ENCODE assay signal across 19 cellular contexts in the genomic region with DNA sequence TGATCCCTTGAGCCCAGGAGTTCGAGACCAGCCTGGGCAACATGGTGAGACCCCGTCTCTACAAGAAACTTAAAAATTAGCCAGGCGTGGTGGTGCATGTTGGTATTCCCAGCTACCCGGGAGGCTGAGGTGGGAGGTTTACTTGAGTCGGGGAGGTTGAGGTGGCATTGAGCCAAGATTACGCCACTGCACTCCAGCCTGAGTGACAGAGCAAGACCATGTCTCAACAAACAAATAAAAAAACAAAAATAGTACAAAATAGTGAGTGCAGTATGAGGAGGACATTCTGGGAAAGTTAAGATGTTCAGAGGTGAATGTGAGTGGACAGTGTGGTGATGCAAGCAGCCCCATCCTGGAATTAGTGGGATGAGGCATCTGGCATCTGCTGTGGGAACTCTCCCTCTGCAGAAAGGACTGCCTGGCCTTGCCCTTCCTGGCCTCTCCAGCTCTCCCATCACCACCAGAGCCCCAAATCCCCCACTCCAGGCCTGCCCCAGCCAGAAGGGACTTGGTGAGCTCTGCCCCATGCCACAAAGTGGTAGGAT.
"Had no signal": no experiment of that assay in that cellular context is flagged by ENCODE, and none has a peak within 500 bp of the region (broad histone marks: within the 10 kb centered on the region; RNA-seq: fewer than 3 reads in every experiment).

No MANE protein-coding gene starts in this region.

- ATAC-seq: activated CD4-positive, alpha-beta T cell treated with anti-CD3 and anti-CD28 coated beads for 36 hours; body of pancreas; gastrocnemius medialis; left lobe of liver; WTC11 had no signal

- H3K4me1 Mint-ChIP-seq: activated naive CD8-positive, alpha-beta T cell treated with anti-CD3 and anti-CD28 coated beads for 36 hours; endodermal cell had no signal

- H3K27me3 Mint-ChIP-seq: activated CD4-positive, alpha-beta T cell treated with anti-CD3 and anti-CD28 coated beads for 36 hours; activated naive CD8-positive, alpha-beta T cell treated with anti-CD3 and anti-CD28 coated beads for 36 hours; progenitor cell of endocrine pancreas had no signal

- DNase-seq: activated CD4-positive, alpha-beta T cell treated with anti-CD3 and anti-CD28 coated beads for 36 hours; activated CD4-positive, alpha-beta T cell treated with anti-CD3 and anti-CD28 coated beads, Interleukin-2, amount 50 U/mL, for 48 hours; activated naive CD4-positive, alpha-beta T cell; activated naive CD8-positive, alpha-beta T cell treated with anti-CD3 and anti-CD28 coated beads for 36 hours; amygdala; body of pancreas; endodermal cell; gastrocnemius medialis; kidney; nephron progenitor cell; occipital lobe; stimulated activated CD4-positive, alpha-beta T cell treated with anti-CD3 and anti-CD28 coated beads, Interleukin-15, amount 100 ng/mL, for 24 hours; stimulated activated CD4-positive, alpha-beta T cell treated with anti-CD3 and anti-CD28 coated beads, Interleukin-2, amount 100 ng/mL, for 48 hours; stomach; trophoblast cell had no signal

- H3K9me3 Mint-ChIP-seq: activated naive CD8-positive, alpha-beta T cell treated with anti-CD3 and anti-CD28 coated beads for 36 hours; activated T-helper 1 cell treated with anti-CD3 and anti-CD28 coated beads, Interleukin-12 subunit alpha, Interleukin-12 subunit beta, Interleukin-2, Interleukin-4 antibody, amounts not matched to agents 30 ng/mL and 10 ng/mL and 1 ng/mL, durations not matched to agents 14 hours and 24 hours and 36 hours; endodermal cell; nephron progenitor cell; WTC11 had no signal

- H3K36me3 Mint-ChIP-seq: activated naive CD8-positive, alpha-beta T cell treated with anti-CD3 and anti-CD28 coated beads for 36 hours; WTC11 had no signal

- H3K4me3 Mint-ChIP-seq: activated CD4-positive, alpha-beta T cell treated with anti-CD3 and anti-CD28 coated beads for 36 hours; activated naive CD8-positive, alpha-beta T cell treated with anti-CD3 and anti-CD28 coated beads for 36 hours; activated T-helper 1 cell treated with anti-CD3 and anti-CD28 coated beads, Interleukin-12 subunit alpha, Interleukin-12 subunit beta, Interleukin-2, Interleukin-4 antibody, amounts not matched to agents 30 ng/mL and 10 ng/mL and 1 ng/mL, durations not matched to agents 14 hours and 24 hours and 36 hours; endodermal cell; nephron progenitor cell; WTC11 had no signal

- H3K27ac Mint-ChIP-seq: activated CD4-positive, alpha-beta T cell treated with anti-CD3 and anti-CD28 coated beads for 36 hours; activated naive CD8-positive, alpha-beta T cell treated with anti-CD3 and anti-CD28 coated beads for 36 hours; activated T-helper 1 cell treated with anti-CD3 and anti-CD28 coated beads, Interleukin-12 subunit alpha, Interleukin-12 subunit beta, Interleukin-2, Interleukin-4 antibody, amounts not matched to agents 30 ng/mL and 10 ng/mL and 1 ng/mL, durations not matched to agents 14 hours and 24 hours and 36 hours; endodermal cell; nephron progenitor cell; progenitor cell of endocrine pancreas; WTC11 had no signal
